In genomic region chr6:157274471-157275226, GRCh38 we compare ENCODE assay signal across 8 cellular contexts. TPM values are rescaled to one million over a fixed set of nuclear protein-coding genes. Genes with fewer than 3 reads are reported as not detected.
A peak's percentile ranks its signal among the peaks of the same experiment; 100 is the strongest.
DNase-seq lines count a peak whose midpoint lies in the region; ATAC-seq, FAIRE-seq and TF ChIP-seq lines count a peak whose summit lies in the region.

No MANE protein-coding gene starts in this region.

- CTCF ChIA-PET in A549 (lab: Yijun Ruan, JAX), result interaction anchor here (0.7 to 2.6 kb wide), 17 partner anchors 11 to 167 kb away, joined by 3 to 18 read pairs (median 4); partner anchors contain the start of gene TMEM242

- POLR2A ChIA-PET in A549 (lab: Yijun Ruan, JAX), result no interaction called here

- H3K27me3 Mint-ChIP-seq in central memory CD8-positive, alpha-beta T cell, result no peaks in the 10 kb centered on the region

- H3K36me3 ChIP-seq in kidney epithelial cell (ENCODE audit: control insufficient read depth, insufficient read depth, low read length), result no peaks in the 10 kb centered on the region

- no peak for FAIRE-seq in A549 (lab: Jason Lieb, UNC)

- peak overlapping the region; percentile 65 to 91 for H3K27ac ChIP-seq in A549

- no peaks in the 10 kb centered on the region for H3K9me3 ChIP-seq in A549

- 0 out of 2 replicates have a peak, but pooled peaks have one; percentile 3 for TF ChIP-seq POLR2A in A549 (IDR thresholded peaks at IDR 0.05; ENCODE audit: low read length)

- H3K4me1 ChIP-seq in A549, result no peaks in the 10 kb centered on the region

- H3K27me3 ChIP-seq in kidney epithelial cell (ENCODE audit: control insufficient read depth, insufficient read depth, low read length), result no peaks in the 10 kb centered on the region

- DNase-seq in A549 (ENCODE audit: low read depth in 1 of 2, low spot score in 1 of 2) (peak; percentile 67 to 69), NCI-H2107 treated with DMSO at 0.1 percent for 48 hours (lab: John Stamatoyannopoulos, UW; ENCODE audit: unreplicated experiment) (peak; percentile 48), kidney epithelial cell (ENCODE audit: low read depth) (no peak)
- peak; percentile 62 for DNase-seq in activated CD4-positive, CD25-positive, alpha-beta regulatory T cell treated with anti-CD3 and anti-CD28 coated beads, Interleukin-2, amount 50 U/mL, for 16 hours (ENCODE audit: low read depth, low spot score)
- peak; percentile 73 to 78 for DNase-seq in central memory CD8-positive, alpha-beta T cell (ENCODE audit: low spot score in 2 of 2)
- DNase-seq in stimulated activated CD4-positive, alpha-beta T cell treated with anti-CD3 and anti-CD28 coated beads, Interleukin-15, amount 100 ng/mL, for 48 hours (ENCODE audit: low read depth in 2 of 2), result peak; percentile 59 to 73

- H3K4me3 ChIP-seq in A549 (peak overlapping the region; percentile 57), kidney epithelial cell (ENCODE audit: low read depth, low read length) (peak overlapping the region; percentile 53)

- TF ChIP-seq EP300 in A549 (IDR thresholded peaks at IDR 0.05), result no peak

- H3K36me3 Mint-ChIP-seq in central memory CD8-positive, alpha-beta T cell (ENCODE audit: insufficient read depth), result peaks cover 12% of the 10 kb centered on the region

- H3K4me2 ChIP-seq in A549, result peak overlapping the region; percentile 99

- peak overlapping the region; percentile 93 for H3K4me3 Mint-ChIP-seq in central memory CD8-positive, alpha-beta T cell

- no CpG with 5 or more reads among the region's 93 CpGs for WGBS in A549 (ENCODE audit: missing lambda C conversion rate)

- TF ChIP-seq RAD21 in A549 (conservative IDR thresholded peaks at IDR 0.05 in 1 of 2, IDR thresholded peaks at IDR 0.05 in 1 of 2), result peak; percentile 32 to 71; a peak in 4 of 5 replicates

- peaks cover 11% of the 10 kb centered on the region for H3K9me3 Mint-ChIP-seq in central memory CD8-positive, alpha-beta T cell

- peaks cover 14% of the 10 kb centered on the region for H3K4me1 Mint-ChIP-seq in central memory CD8-positive, alpha-beta T cell

- TF ChIP-seq CTCF in A549 (IDR thresholded peaks at IDR 0.05) (peak; percentile 71), kidney epithelial cell (IDR thresholded peaks at IDR 0.05; ENCODE audit: insufficient read depth, low read length, poor library complexity, severe bottlenecking) (no peak)

- H3K27ac Mint-ChIP-seq in central memory CD8-positive, alpha-beta T cell (ENCODE audit: low read depth), result peak overlapping the region; percentile 96

- ATAC-seq in A549 (peak; percentile 88 to 95), GM18519 (IDR thresholded peaks at IDR 0.05; ENCODE audit: low FRiP score, unreplicated experiment) (peak; percentile 85), HG03060 (IDR thresholded peaks at IDR 0.05; ENCODE audit: low read depth, unreplicated experiment) (peak; percentile 59)
- peak; percentile 83 for ATAC-seq in central memory CD8-positive, alpha-beta T cell (replicated peaks; ENCODE audit: extremely low read depth, poor library complexity, severe bottlenecking)

TF ChIP-seq in A549, 52 proteins besides CTCF, POLR2A, EP300 and RAD21:
- TF ChIP-seq FOSB (CRISPR knock-in tag; IDR thresholded peaks at IDR 0.05) (no peak), RNF2 (IDR thresholded peaks at IDR 0.05; ENCODE audit: borderline replicate concordance, low read depth) (no peak), MAX (IDR thresholded peaks at IDR 0.05) (peak; percentile 26; the same call in 1 of the 2 replicates), RFX5 (IDR thresholded peaks at IDR 0.05) (no peak), JUNB (IDR thresholded peaks at IDR 0.05) (no peak), SREBF2 (IDR thresholded peaks at IDR 0.05) (no peak), BHLHE40 (IDR thresholded peaks at IDR 0.05; ENCODE audit: low read depth, low read length) (no peak), TP53 (CRISPR knock-in tag; IDR thresholded peaks at IDR 0.05) (no peak), E2F6 (IDR thresholded peaks at IDR 0.05; ENCODE audit: borderline replicate concordance, low read depth) (peak; percentile 45; the same call in 1 of the 2 replicates), HEYL (CRISPR knock-in tag; IDR thresholded peaks at IDR 0.05) (no peak), PHF8 (IDR thresholded peaks at IDR 0.05; ENCODE audit: borderline replicate concordance, low read depth) (peak; percentile 48; the same call in 1 of the 2 replicates), SMC3 (IDR thresholded peaks at IDR 0.05) (peak; percentile 76), PBX3 (IDR thresholded peaks at IDR 0.05) (no peak), TFCP2L1 (CRISPR knock-in tag; IDR thresholded peaks at IDR 0.05) (no peak), EHF (CRISPR knock-in tag; IDR thresholded peaks at IDR 0.05) (no peak), ZSCAN20 (CRISPR knock-in tag; IDR thresholded peaks at IDR 0.05) (no peak), NFE2L2 (conservative IDR thresholded peaks at IDR 0.05; ENCODE audit: low read length) (no peak), JUN (IDR thresholded peaks at IDR 0.05) (peak; percentile 27 to 48; a peak in 3 of 5 replicates), RARB (CRISPR knock-in tag; IDR thresholded peaks at IDR 0.05) (no peak), CBX2 (IDR thresholded peaks at IDR 0.05; ENCODE audit: borderline replicate concordance, low read depth) (no peak), ZNF302 (CRISPR knock-in tag; IDR thresholded peaks at IDR 0.05) (no peak), NR3C1 (IDR thresholded peaks at IDR 0.05) (no peak), HES2 (IDR thresholded peaks at IDR 0.05) (no peak)

RNA-seq across cellular contexts. Expression of gene TMEM242, which starts 48.7 kb away (rescaled TPM):
- polyA plus RNA-seq in A549 (2011; rRNA removed) (5.1 and 7.4 TPM in 2 replicates), A549 (2017; fragmentation: RNase III; extraction: RNeasy Plus Mini Kit Qiagen cat#74134 plus additional on column Dnase treatment) (5.3 to 6.3 TPM (median 5.8 TPM) in 3 replicates)
- 2.7 and 3.3 TPM in 2 replicates for polyA plus RNA-seq in A549 (2012; cell fraction: cytosol; rRNA removed)
- polyA plus RNA-seq in A549 (2012; cell fraction: nucleus; rRNA removed), result 1.3 and 2.0 TPM in 2 replicates
- 1.1 and 2.5 TPM in 2 replicates for polyA minus RNA-seq in A549 (2011; rRNA and poly(A)+ RNA removed)
- 6.7 and 9.6 TPM in 2 replicates for total RNA-seq in kidney epithelial cell
